ENCODE assay signal across 9 cellular contexts in the genomic region with DNA sequence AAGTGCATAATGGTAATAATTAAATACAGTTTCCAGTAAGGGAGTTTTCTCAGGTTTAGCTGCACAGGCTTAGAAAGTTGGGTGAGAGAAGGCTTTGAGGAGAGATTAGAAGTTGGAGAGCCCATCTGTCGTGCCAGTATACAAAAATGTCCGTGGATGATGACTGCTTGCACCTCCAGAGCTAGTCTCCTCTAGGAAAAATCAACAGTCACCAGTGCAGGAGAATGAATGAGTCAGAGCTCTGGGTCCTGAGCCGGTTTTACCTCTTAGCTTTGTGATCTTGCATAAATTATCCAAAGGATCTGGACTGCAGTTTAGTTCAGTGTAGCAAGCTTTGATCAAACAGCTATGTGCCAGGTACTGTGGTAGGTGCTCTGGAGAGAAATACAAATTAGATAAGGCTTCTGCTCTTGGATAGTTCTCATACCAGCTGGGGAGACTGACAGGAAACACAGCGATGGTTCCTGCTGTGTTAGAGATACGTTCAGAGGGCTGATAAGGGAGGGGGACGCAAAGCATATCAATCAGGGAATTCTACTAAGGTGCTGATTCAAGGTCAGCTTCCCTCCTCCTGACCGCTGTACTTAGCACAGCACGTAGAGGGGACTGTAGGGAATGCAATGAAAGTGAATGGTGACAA.
A peak's percentile ranks its signal among the peaks of the same experiment; 100 is the strongest.
DNase-seq lines count a peak whose midpoint lies in the region; ATAC-seq, FAIRE-seq and TF ChIP-seq lines count a peak whose summit lies in the region.
"Had no signal": no experiment of that assay in that cellular context is flagged by ENCODE, and none has a peak within 500 bp of the region (broad histone marks: within the 10 kb centered on the region; RNA-seq: fewer than 3 reads in every experiment).

No MANE protein-coding gene starts in this region.

- TF ChIP-seq CTCF in endothelial cell of umbilical vein (IDR thresholded peaks at IDR 0.05; ENCODE audit: extremely low read depth in 1 of 2, insufficient read depth in 1 of 2, low read depth in 1 of 2, low read length in 2 of 2) (no peak), neural progenitor cell (IDR thresholded peaks at IDR 0.05) (no peak)
- TF ChIP-seq CTCF in activated CD8-positive, alpha-beta T cell treated with anti-CD3 and anti-CD28 coated beads for 36 hours (IDR thresholded peaks at IDR 0.05) = no peak

- H3K4me1 ChIP-seq in endothelial cell of umbilical vein (ENCODE audit: control insufficient read depth, extremely low read depth, insufficient read depth, low read length) (peaks cover 33% of the 10 kb centered on the region), neural progenitor cell (peaks cover 73% of the 10 kb centered on the region)

- H3K36me3 ChIP-seq in endothelial cell of umbilical vein (ENCODE audit: control insufficient read depth in 2 of 2, extremely low read depth in 1 of 2, insufficient read depth in 2 of 2, low read length in 2 of 2) = no peaks in the 10 kb centered on the region
- H3K36me3 ChIP-seq in neural progenitor cell = no peaks in the 10 kb centered on the region

- H3K36me3 Mint-ChIP-seq in neural progenitor cell = peaks cover 15% of the 10 kb centered on the region
- H3K36me3 Mint-ChIP-seq in activated CD8-positive, alpha-beta T cell treated with anti-CD3 and anti-CD28 coated beads for 36 hours (ENCODE audit: low read depth) = no peaks in the 10 kb centered on the region

- intact Hi-C loops in endothelial cell of umbilical vein (cut with micrococcal nuclease) = loop anchor here (1.0 to 5.0 kb wide), 2 partner anchors 12 to 513 kb away; no protein-coding TSS in a partner anchor
- intact Hi-C loops in activated CD8-positive, alpha-beta T cell treated with anti-CD3 and anti-CD28 coated beads for 36 hours (cut with micrococcal nuclease) = no loop called here

- DNase-seq in DMS79 (lab: John Stamatoyannopoulos, UW) (peak; percentile 44), NCI-H2196 treated with DMSO at 0.1 percent for 48 hours (lab: John Stamatoyannopoulos, UW; ENCODE audit: unreplicated experiment) (peak; percentile 27), endothelial cell of umbilical vein (ENCODE audit: low read depth, low spot score) (peak; percentile 82), neural progenitor cell (ENCODE audit: low spot score) (no peak)
- DNase-seq in activated CD8-positive, alpha-beta T cell treated with anti-CD3 and anti-CD28 coated beads for 36 hours = no peak
- DNase-seq in activated naive CD4-positive, alpha-beta T cell treated with Interleukin-2 at 50 U/mL for 16 hours = no peak

- no peak for TF ChIP-seq POLR2A in endothelial cell of umbilical vein (IDR thresholded peaks at IDR 0.05; ENCODE audit: low read depth, low read length)

- no peak overlapping the region for H3K27ac ChIP-seq in endothelial cell of umbilical vein (ENCODE audit: insufficient read depth, low read depth, low read length)
- peak overlapping the region; percentile 4 for H3K27ac ChIP-seq in neural progenitor cell
- H3K27ac ChIP-seq: SJCRH30 had no signal

- H3F3A ChIP-seq in neural progenitor cell (ENCODE audit: low read depth) = peaks cover 30% of the 10 kb centered on the region

- H3K4me3 ChIP-seq in endothelial cell of umbilical vein (replicated peaks in 1 of 3; ENCODE audit: insufficient read depth in 1 of 3, low read depth in 1 of 3, low read length in 3 of 3) = no peak overlapping the region
- no peak overlapping the region for H3K4me3 ChIP-seq in neural progenitor cell
- H3K4me3 ChIP-seq: SJCRH30 had no signal

- peaks cover 74% of the 10 kb centered on the region for H3K4me1 Mint-ChIP-seq in neural progenitor cell
- H3K4me1 Mint-ChIP-seq in activated CD8-positive, alpha-beta T cell treated with anti-CD3 and anti-CD28 coated beads for 36 hours (ENCODE audit: low read depth) = no peaks in the 10 kb centered on the region

- H2AFZ ChIP-seq in endothelial cell of umbilical vein (ENCODE audit: low read depth, low read length) (no peak overlapping the region), neural progenitor cell (replicated peaks) (no peak overlapping the region)

- peak overlapping the region; percentile 50 for H3K4me3 Mint-ChIP-seq in neural progenitor cell
- H3K4me3 Mint-ChIP-seq in activated CD8-positive, alpha-beta T cell treated with anti-CD3 and anti-CD28 coated beads for 36 hours = no peak overlapping the region

- H3K9me1 ChIP-seq in endothelial cell of umbilical vein (replicated peaks; ENCODE audit: control insufficient read depth, extremely low read depth, insufficient read depth, low read length) = no peaks in the 10 kb centered on the region

- FAIRE-seq in endothelial cell of umbilical vein (lab: Jason Lieb, UNC) = peak; percentile 85

- H3K27me3 ChIP-seq in endothelial cell of umbilical vein (ENCODE audit: control insufficient read depth in 2 of 2, insufficient read depth in 2 of 2, low read length in 2 of 2) (no peaks in the 10 kb centered on the region), neural progenitor cell (no peaks in the 10 kb centered on the region)
- H3K27me3 ChIP-seq: SJCRH30 had no signal

- no peaks in the 10 kb centered on the region for H3K9me3 Mint-ChIP-seq in neural progenitor cell
- H3K9me3 Mint-ChIP-seq in activated CD8-positive, alpha-beta T cell treated with anti-CD3 and anti-CD28 coated beads for 36 hours = no peaks in the 10 kb centered on the region

- peaks cover 2% of the 10 kb centered on the region for H3K27me3 Mint-ChIP-seq in neural progenitor cell (ENCODE audit: insufficient read depth, low read depth)
- H3K27me3 Mint-ChIP-seq in activated CD8-positive, alpha-beta T cell treated with anti-CD3 and anti-CD28 coated beads for 36 hours = peaks cover 49% of the 10 kb centered on the region

- peaks cover 20% of the 10 kb centered on the region for H3K79me2 ChIP-seq in endothelial cell of umbilical vein (ENCODE audit: control insufficient read depth, insufficient read depth, low read length)
- peaks cover 100% of the 10 kb centered on the region for H3K79me2 ChIP-seq in neural progenitor cell (ENCODE audit: low read depth)

- peak overlapping the region; percentile 51 for H3K27ac Mint-ChIP-seq in neural progenitor cell
- H3K27ac Mint-ChIP-seq in activated CD8-positive, alpha-beta T cell treated with anti-CD3 and anti-CD28 coated beads for 36 hours = no peak overlapping the region

- no peak for ATAC-seq in activated CD8-positive, alpha-beta T cell treated with anti-CD3 and anti-CD28 coated beads for 36 hours
- ATAC-seq in HG02798 (IDR thresholded peaks at IDR 0.05; ENCODE audit: poor library complexity, unreplicated experiment) (no peak), HG02870 (IDR thresholded peaks at IDR 0.05; ENCODE audit: unreplicated experiment) (no peak)

- CTCF ChIA-PET in endothelial cell of umbilical vein (lab: Charles Lee) = interaction anchor here (0.9 to 1.7 kb wide), 6 partner anchors 12 to 469 kb away, joined by 3 to 8 read pairs (median 4); partner anchors contain the start of gene TEAD1
- CTCF ChIA-PET in activated CD8-positive, alpha-beta T cell treated with anti-CD3 and anti-CD28 coated beads for 36 hours (lab: Charles Lee) = no interaction called here

- H3K9ac ChIP-seq in endothelial cell of umbilical vein (replicated peaks; ENCODE audit: extremely low read depth, insufficient read depth, low read length) (no peak overlapping the region), neural progenitor cell (no peak overlapping the region)

- H4K20me1 ChIP-seq in endothelial cell of umbilical vein (replicated peaks; ENCODE audit: control insufficient read depth, extremely low read depth, insufficient read depth, low read length) = no peaks in the 10 kb centered on the region
- peaks cover 79% of the 10 kb centered on the region for H4K20me1 ChIP-seq in neural progenitor cell (ENCODE audit: low read depth)

- dilution Hi-C loops in endothelial cell of umbilical vein (cut with MboI; ENCODE audit: extremely low pct_ligation_motif_present, low sequenced_read_pairs) = no loop called here

- POLR2A ChIA-PET in endothelial cell of umbilical vein (lab: Charles Lee) = no interaction called here
- POLR2A ChIA-PET in activated CD8-positive, alpha-beta T cell treated with anti-CD3 and anti-CD28 coated beads for 36 hours (lab: Charles Lee) = interaction anchor here (0.6 kb wide), 1 partner anchor 220 kb away, joined by 4 read pairs; no protein-coding TSS in a partner anchor

- no TSS peak for BruUV-seq in endothelial cell of umbilical vein (replicated peaks; lab: Mats Ljungman, UMichigan)

- H3K9me3 ChIP-seq in endothelial cell of umbilical vein (replicated peaks; ENCODE audit: control insufficient read depth, insufficient read depth, low read length) = no peaks in the 10 kb centered on the region
- H3K9me3 ChIP-seq in neural progenitor cell (ENCODE audit: low read depth) = no peaks in the 10 kb centered on the region
- H3K9me3 ChIP-seq: SJCRH30 had no signal

- H3K4me2 ChIP-seq in endothelial cell of umbilical vein (ENCODE audit: insufficient read depth, low read length) (peak overlapping the region; percentile 51), neural progenitor cell (peak overlapping the region; percentile 57)

TF ChIP-seq in endothelial cell of umbilical vein, 7 proteins besides CTCF, POLR2A, EP300 and RAD21:
- TF ChIP-seq GATA2 (IDR thresholded peaks at IDR 0.05; ENCODE audit: insufficient read depth, insufficient read length, low read depth, low read length) (peak; percentile 61), POLR2AphosphoS5 (IDR thresholded peaks at IDR 0.05; ENCODE audit: insufficient read depth, low read depth, low read length) (peak; percentile 11), EZH2 (IDR thresholded peaks at IDR 0.05; ENCODE audit: borderline replicate concordance, low read depth, low read length, severe bottlenecking) (no peak), JUN (IDR thresholded peaks at IDR 0.05; ENCODE audit: borderline replicate concordance, insufficient read depth, insufficient read length, low read depth) (peak; percentile 28), MYC (IDR thresholded peaks at IDR 0.05; ENCODE audit: low read depth, low read length) (no peak), FOS (IDR thresholded peaks at IDR 0.05; ENCODE audit: borderline replicate concordance, insufficient read depth, low read length) (peak; percentile 85)
- TF ChIP-seq, protein P1, sequence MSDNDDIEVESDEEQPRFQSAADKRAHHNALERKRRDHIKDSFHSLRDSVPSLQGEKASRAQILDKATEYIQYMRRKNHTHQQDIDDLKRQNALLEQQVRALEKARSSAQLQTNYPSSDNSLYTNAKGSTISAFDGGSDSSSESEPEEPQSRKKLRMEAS (IDR thresholded peaks at IDR 0.05; ENCODE audit: insufficient read depth, insufficient read length) = no peak

Comparison
In these comparisons a context has a peak if more than half of its experiments do, and no peak if none do; other contexts are left out.
1. DNase-seq: peak in DMS79 (single experiment), NCI-H2196 treated with DMSO at 0.1 percent for 48 hours (single experiment) and endothelial cell of umbilical vein (single experiment); none in neural progenitor cell (single experiment), activated CD8-positive, alpha-beta T cell treated with anti-CD3 and anti-CD28 coated beads for 36 hours (single experiment) and activated naive CD4-positive, alpha-beta T cell treated with Interleukin-2 at 50 U/mL for 16 hours (single experiment).